12 cellular contexts compared by ENCODE assay signal in genomic region chr1:185973645-185974044, GRCh38.
A peak's percentile ranks its signal among the peaks of the same experiment; 100 is the strongest.
DNase-seq lines count a peak whose midpoint lies in the region; ATAC-seq, FAIRE-seq and TF ChIP-seq lines count a peak whose summit lies in the region.
"Had no signal": no experiment of that assay in that cellular context is flagged by ENCODE, and none has a peak within 500 bp of the region (broad histone marks: within the 10 kb centered on the region; RNA-seq: fewer than 3 reads in every experiment).

No MANE protein-coding gene starts in this region.

- FAIRE-seq in astrocyte (lab: Jason Lieb, UNC): peak; percentile 86

- DNase-seq in AG04450 (ENCODE audit: low read depth, low spot score): peak; percentile 86
- peak; percentile 85 for DNase-seq in HT1080 (ENCODE audit: low read depth)
- peak; percentile 98 for DNase-seq in astrocyte (ENCODE audit: low read depth)
- peak; percentile 21 for DNase-seq in hepatic stellate cell (ENCODE audit: low spot score)
- no peak for DNase-seq in activated CD8-positive, alpha-beta T cell treated with anti-CD3 and anti-CD28 coated beads, Interleukin-2, amount 10 ng/mL, durations not matched to agents 7 days and 5 days
- no peak for DNase-seq in Kasumi-1 (lab: John Stamatoyannopoulos, UW)
- DNase-seq in stimulated activated CD4-positive, alpha-beta T cell treated with anti-CD3 and anti-CD28 coated beads, Interleukin-12 subunit alpha, Interleukin-12 subunit beta, amount 100 ng/mL, for 4 hours: no peak
- no peak for DNase-seq in Right ventricle myocardium superior
- DNase-seq: amygdala, NCI-H2171 treated with DMSO at 0.1 percent for 48 hours, tibial artery had no signal

- H3K4me3 ChIP-seq in AG04450 (ENCODE audit: low read depth, low read length) (no peak overlapping the region), astrocyte (ENCODE audit: insufficient read depth, low read depth, low read length) (no peak overlapping the region)
- H3K4me3 ChIP-seq: tibial artery had no signal

- H3K27ac ChIP-seq in AG04450 (ENCODE audit: low read depth, low read length) (no peak overlapping the region), astrocyte (ENCODE audit: low read depth, low read length) (peak overlapping the region; percentile 74)

- CTCF ChIA-PET in AG04450 (lab: Charles Lee): interaction anchor here (0.9 kb wide), 1 partner anchor 239 kb away, joined by 3 read pairs; no protein-coding TSS in a partner anchor
- CTCF ChIA-PET in activated CD8-positive, alpha-beta T cell treated with anti-CD3 and anti-CD28 coated beads, Interleukin-2, amount 10 ng/mL, durations not matched to agents 7 days and 5 days (lab: Charles Lee): no interaction called here

- peaks cover 3% of the 10 kb centered on the region for H3K9me3 Mint-ChIP-seq in astrocyte (ENCODE audit: unreplicated experiment)
- H3K9me3 Mint-ChIP-seq in activated CD8-positive, alpha-beta T cell treated with anti-CD3 and anti-CD28 coated beads, Interleukin-2, amount 10 ng/mL, durations not matched to agents 7 days and 5 days (ENCODE audit: insufficient read depth): no peaks in the 10 kb centered on the region

- H3K4me3 Mint-ChIP-seq in astrocyte (ENCODE audit: unreplicated experiment): no peak overlapping the region
- H3K4me3 Mint-ChIP-seq in activated CD8-positive, alpha-beta T cell treated with anti-CD3 and anti-CD28 coated beads, Interleukin-2, amount 10 ng/mL, durations not matched to agents 7 days and 5 days: no peak overlapping the region

- H3K27me3 Mint-ChIP-seq in astrocyte (ENCODE audit: low read depth, unreplicated experiment): no peaks in the 10 kb centered on the region
- no peaks in the 10 kb centered on the region for H3K27me3 Mint-ChIP-seq in activated CD8-positive, alpha-beta T cell treated with anti-CD3 and anti-CD28 coated beads, Interleukin-2, amount 10 ng/mL, durations not matched to agents 7 days and 5 days (ENCODE audit: low read depth)

- peaks cover 47% of the 10 kb centered on the region for H3K4me1 ChIP-seq in astrocyte (ENCODE audit: insufficient read depth, low read length)

- H3K9me3 ChIP-seq in AG04450 (ENCODE audit: control insufficient read depth, insufficient read depth, low read length) (no peaks in the 10 kb centered on the region), astrocyte (ENCODE audit: insufficient read depth, low read depth, low read length) (no peaks in the 10 kb centered on the region)
- H3K9me3 ChIP-seq: tibial artery had no signal

- H4K20me1 ChIP-seq in astrocyte (ENCODE audit: insufficient read depth, low read length): no peaks in the 10 kb centered on the region

- no peaks in the 10 kb centered on the region for H3K36me3 ChIP-seq in astrocyte (ENCODE audit: insufficient read depth, low read length)
- H3K36me3 ChIP-seq: tibial artery had no signal

- no peaks in the 10 kb centered on the region for H3K36me3 Mint-ChIP-seq in astrocyte (ENCODE audit: low read depth, unreplicated experiment)
- no peaks in the 10 kb centered on the region for H3K36me3 Mint-ChIP-seq in activated CD8-positive, alpha-beta T cell treated with anti-CD3 and anti-CD28 coated beads, Interleukin-2, amount 10 ng/mL, durations not matched to agents 7 days and 5 days (ENCODE audit: low read depth)

- H3K79me2 ChIP-seq in astrocyte (ENCODE audit: insufficient read depth, low read length): no peaks in the 10 kb centered on the region

- H3K27ac Mint-ChIP-seq in astrocyte (ENCODE audit: unreplicated experiment): peak overlapping the region; percentile 98
- H3K27ac Mint-ChIP-seq in activated CD8-positive, alpha-beta T cell treated with anti-CD3 and anti-CD28 coated beads, Interleukin-2, amount 10 ng/mL, durations not matched to agents 7 days and 5 days: no peak overlapping the region

- ATAC-seq in activated CD8-positive, alpha-beta T cell treated with anti-CD3 and anti-CD28 coated beads, Interleukin-2, amount 10 ng/mL, durations not matched to agents 7 days and 5 days: no peak
- ATAC-seq in Right ventricle myocardium superior (ENCODE audit: poor library complexity): no peak
- ATAC-seq: sciatic nerve had no signal

- intact Hi-C loops in Right ventricle myocardium superior (cut with DNase I): no loop called here

- no peak overlapping the region for H2AFZ ChIP-seq in astrocyte (ENCODE audit: low read depth, low read length)

- POLR2A ChIA-PET in AG04450 (lab: Yijun Ruan, JAX): interaction anchor here (0.6 kb wide), 2 partner anchors 29 to 810 kb away, joined by 4 read pairs; no protein-coding TSS in a partner anchor
- POLR2A ChIA-PET in activated CD8-positive, alpha-beta T cell treated with anti-CD3 and anti-CD28 coated beads, Interleukin-2, amount 10 ng/mL, durations not matched to agents 7 days and 5 days (lab: Charles Lee): no interaction called here

- peaks cover 52% of the 10 kb centered on the region for H3K4me1 Mint-ChIP-seq in astrocyte (ENCODE audit: low read depth, unreplicated experiment)
- H3K4me1 Mint-ChIP-seq in activated CD8-positive, alpha-beta T cell treated with anti-CD3 and anti-CD28 coated beads, Interleukin-2, amount 10 ng/mL, durations not matched to agents 7 days and 5 days (ENCODE audit: low read depth): no peaks in the 10 kb centered on the region

- H3K9ac ChIP-seq in astrocyte (ENCODE audit: low read length): peak overlapping the region; percentile 32

- H3K4me2 ChIP-seq in astrocyte (ENCODE audit: low read length): peak overlapping the region; percentile 59

- no peaks in the 10 kb centered on the region for H3K27me3 ChIP-seq in AG04450 (ENCODE audit: control insufficient read depth, insufficient read depth, low read length)
- H3K27me3 ChIP-seq in astrocyte (ENCODE audit: insufficient read depth, low read length): no peaks in the 10 kb centered on the region
- H3K27me3 ChIP-seq: tibial artery had no signal

- TF ChIP-seq CTCF in AG04450 (IDR thresholded peaks at IDR 0.05; ENCODE audit: low read depth, low read length): no peak
- no peak for TF ChIP-seq CTCF in astrocyte (IDR thresholded peaks at IDR 0.05; ENCODE audit: insufficient read depth, low read depth, low read length)

Comparison
In these comparisons a context has a peak if more than half of its experiments do, and no peak if none do; other contexts are left out.
1. DNase-seq: peak in AG04450 (single experiment), HT1080 (single experiment), astrocyte (single experiment) and hepatic stellate cell (single experiment); none in activated CD8-positive, alpha-beta T cell treated with anti-CD3 and anti-CD28 coated beads, Interleukin-2, amount 10 ng/mL, durations not matched to agents 7 days and 5 days (single experiment), Kasumi-1 (0 of 2), stimulated activated CD4-positive, alpha-beta T cell treated with anti-CD3 and anti-CD28 coated beads, Interleukin-12 subunit alpha, Interleukin-12 subunit beta, amount 100 ng/mL, for 4 hours (single experiment) and Right ventricle myocardium superior (single experiment).